In the genomic region with DNA sequence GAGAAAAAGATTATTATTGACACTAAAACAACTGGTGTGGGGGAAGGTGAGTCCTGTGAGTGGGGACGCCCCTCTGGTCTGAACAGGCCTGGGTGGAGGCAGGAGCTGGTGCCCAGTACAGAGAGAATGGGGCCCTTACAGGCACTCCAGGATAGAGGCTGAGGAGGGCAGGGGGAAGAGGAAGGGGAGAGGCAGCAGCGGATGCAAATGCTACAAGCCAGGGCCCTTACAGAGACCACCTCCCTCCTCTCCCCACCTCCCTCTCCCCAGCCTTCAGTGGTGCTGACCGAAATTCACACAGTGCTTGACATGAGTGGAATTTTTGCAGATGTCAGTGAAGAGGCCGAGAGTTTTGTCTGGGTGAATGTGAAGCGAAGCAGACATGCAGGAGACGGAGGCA, we compare ENCODE assay signal across 28 cellular contexts. TPM values are rescaled to one million over a fixed set of nuclear protein-coding genes. Genes with fewer than 3 reads are reported as not detected.
DNase-seq lines count a peak whose midpoint lies in the region; ATAC-seq, FAIRE-seq and TF ChIP-seq lines count a peak whose summit lies in the region.
"Had no signal": no experiment of that assay in that cellular context is flagged by ENCODE, and none has a peak within 500 bp of the region (broad histone marks: within the 10 kb centered on the region; RNA-seq: fewer than 3 reads in every experiment).

No MANE protein-coding gene starts in this region.

- H3K9ac ChIP-seq in H1 (replicated peaks in 1 of 4; ENCODE audit: extremely low read depth in 1 of 4, low read depth in 3 of 4, low read length in 3 of 4) (no peak overlapping the region), Karpas-422 (ENCODE audit: low read length) (no peak overlapping the region)

- no peak overlapping the region for H2BK12ac ChIP-seq in H1 (ENCODE audit: low read depth, low read length)

- H4K8ac ChIP-seq in H1 (ENCODE audit: extremely low read depth, insufficient read depth, low read length): no peak overlapping the region; the same call in 1 of the 2 replicates

- no peak overlapping the region for H3K27ac Mint-ChIP-seq in activated T-cell treated with anti-CD3 and anti-CD28 coated beads, Interleukin-2, amount 50 U/mL, for 24 hours
- no peak overlapping the region for H3K27ac Mint-ChIP-seq in activated T-cell treated with anti-CD3 and anti-CD28 coated beads, Interleukin-2, amount 50 U/mL, for 72 hours
- peak overlapping the region; percentile 32 to 38 for H3K27ac Mint-ChIP-seq in natural killer cell treated with Interleukin-12 subunit alpha and Interleukin-12 subunit beta and Interleukin-15 and Interleukin-18, amount 100 ng/mL, for 72 hours
- no peak overlapping the region for H3K27ac Mint-ChIP-seq in CD14-positive monocyte
- H3K27ac Mint-ChIP-seq: activated T-helper 2 cell treated with anti-CD3 and anti-CD28 coated beads, Interferon-gamma antibody, Interleukin-2, Interleukin-4, amounts not matched to agents 10 μg/mL and 5 μg/mL and 100 μg/mL, durations not matched to agents 14 hours and 24 hours and 36 hours; T-helper 2 cell treated with Interferon-gamma antibody and Interleukin-4, amounts not matched to agents 5 μg/mL and 100 μg/mL, for 36 hours had no signal

- H3K23ac ChIP-seq in H1 (ENCODE audit: insufficient read length): no peak overlapping the region

- TF ChIP-seq EP300 in H1 (IDR thresholded peaks at IDR 0.05; ENCODE audit: borderline replicate concordance in 1 of 2, low read depth in 2 of 2, low read length in 2 of 2): no peak

- H3K79me2 ChIP-seq in H1 (ENCODE audit: control insufficient read depth in 1 of 2, insufficient read depth in 2 of 2, low read length in 2 of 2): no peaks in the 10 kb centered on the region
- H3K79me2 ChIP-seq in Karpas-422 (ENCODE audit: low read length): no peaks in the 10 kb centered on the region

- no peak overlapping the region for H3K4ac ChIP-seq in H1 (replicated peaks; ENCODE audit: insufficient read length, low read depth, low read length)

- no peaks in the 10 kb centered on the region for H3K9me3 ChIP-seq in H1 (ENCODE audit: insufficient read depth in 2 of 2, low read depth in 1 of 2, low read length in 1 of 2)
- no peaks in the 10 kb centered on the region for H3K9me3 ChIP-seq in upper lobe of right lung
- no peaks in the 10 kb centered on the region for H3K9me3 ChIP-seq in Karpas-422 (ENCODE audit: low read length)
- H3K9me3 ChIP-seq: MG63, ovary, SJSA1 had no signal

- no peak overlapping the region for H2BK5ac ChIP-seq in H1 (ENCODE audit: low read depth, low read length)

- H3K9me3 Mint-ChIP-seq in activated T-cell treated with anti-CD3 and anti-CD28 coated beads, Interleukin-2, amount 50 U/mL, for 24 hours: peaks cover 4% of the 10 kb centered on the region
- H3K9me3 Mint-ChIP-seq in activated T-cell treated with anti-CD3 and anti-CD28 coated beads, Interleukin-2, amount 50 U/mL, for 72 hours: no peaks in the 10 kb centered on the region
- no peaks in the 10 kb centered on the region for H3K9me3 Mint-ChIP-seq in natural killer cell treated with Interleukin-12 subunit alpha and Interleukin-12 subunit beta and Interleukin-15 and Interleukin-18, amount 100 ng/mL, for 72 hours
- H3K9me3 Mint-ChIP-seq in CD14-positive monocyte: peaks cover 0 to 3% (median 0%) of the 10 kb centered on the region in 7 donors
- H3K9me3 Mint-ChIP-seq: activated T-helper 2 cell treated with anti-CD3 and anti-CD28 coated beads, Interferon-gamma antibody, Interleukin-2, Interleukin-4, amounts not matched to agents 10 μg/mL and 5 μg/mL and 100 μg/mL, durations not matched to agents 14 hours and 24 hours and 36 hours; CD4-positive, CD25-positive, alpha-beta regulatory T cell; stimulated activated naive B cell treated with anti-CD40 and anti-IgM and Interleukin-4, amounts not matched to agents 10 μg/mL and 1 μg/mL and 100 μg/mL, for 72 hours; T-helper 2 cell treated with Interferon-gamma antibody and Interleukin-4, amounts not matched to agents 5 μg/mL and 100 μg/mL, for 36 hours had no signal

- H3K4me1 ChIP-seq in H1 (replicated peaks in 1 of 4; ENCODE audit: control insufficient read depth in 3 of 4, insufficient read depth in 4 of 4, low read length in 3 of 4) (peaks cover 0 to 13% (median 11%) of the 10 kb centered on the region in 4 experiments; a peak in 5 of 7 replicates), upper lobe of right lung (peaks cover 34% of the 10 kb centered on the region), Karpas-422 (ENCODE audit: low read length) (peaks cover 9% of the 10 kb centered on the region; the same call in 1 of the 2 replicates)
- H3K4me1 ChIP-seq: SJSA1 had no signal

- H3K4me1 Mint-ChIP-seq in activated T-cell treated with anti-CD3 and anti-CD28 coated beads, Interleukin-2, amount 50 U/mL, for 24 hours (ENCODE audit: low read depth): peaks cover 20% of the 10 kb centered on the region
- H3K4me1 Mint-ChIP-seq in activated T-cell treated with anti-CD3 and anti-CD28 coated beads, Interleukin-2, amount 50 U/mL, for 72 hours (ENCODE audit: low read depth): peaks cover 22% of the 10 kb centered on the region
- peaks cover 17 to 27% of the 10 kb centered on the region in 2 donors for H3K4me1 Mint-ChIP-seq in natural killer cell treated with Interleukin-12 subunit alpha and Interleukin-12 subunit beta and Interleukin-15 and Interleukin-18, amount 100 ng/mL, for 72 hours (ENCODE audit: low read depth in 2 of 2)
- peaks cover 5% of the 10 kb centered on the region for H3K4me1 Mint-ChIP-seq in CD14-positive monocyte

- H3K27me3 ChIP-seq in H1 (replicated peaks in 1 of 4; ENCODE audit: control insufficient read depth in 3 of 4, extremely low read depth in 1 of 4, insufficient read depth in 3 of 4, low read length in 3 of 4) (no peaks in the 10 kb centered on the region), upper lobe of right lung (no peaks in the 10 kb centered on the region), Karpas-422 (ENCODE audit: low read length) (no peaks in the 10 kb centered on the region)
- H3K27me3 ChIP-seq: ovary had no signal

- CTCF ChIA-PET in H1 (lab: Charles Lee; ENCODE audit: partially characterized antibody): interaction anchor here (0.8 to 17.4 kb wide), 2 partner anchors 82 to 133 kb away, joined by 4 to 367 read pairs; no protein-coding TSS in a partner anchor

- H3K14ac ChIP-seq in H1 (ENCODE audit: insufficient read length): no peak overlapping the region

- ATAC-seq in activated T-cell treated with anti-CD3 and anti-CD28 coated beads, Interleukin-2, amount 50 U/mL, for 72 hours (replicated peaks in 1 of 2): no peak
- no peak for ATAC-seq in natural killer cell treated with Interleukin-12 subunit alpha and Interleukin-12 subunit beta and Interleukin-15 and Interleukin-18, amount 100 ng/mL, for 72 hours
- no peak for ATAC-seq in upper lobe of right lung

- H3K27ac ChIP-seq in H1 (ENCODE audit: low read depth, low read length) (no peak overlapping the region), upper lobe of right lung (peak overlapping the region; percentile 56), Karpas-422 (ENCODE audit: low read length) (no peak overlapping the region)
- H3K27ac ChIP-seq: ovary, SJSA1 had no signal

- H3K56ac ChIP-seq in H1 (replicated peaks; ENCODE audit: insufficient read length, low read depth, low read length): no peak overlapping the region

- no peak overlapping the region for H4K5ac ChIP-seq in H1 (ENCODE audit: insufficient read length, low read depth, low read length)

- H2BK120ac ChIP-seq in H1 (replicated peaks; ENCODE audit: low read depth, low read length): no peak overlapping the region

- POLR2A ChIA-PET in H1 (lab: Charles Lee; ENCODE audit: partially characterized antibody): interaction anchor here (1.5 kb wide), 1 partner anchor 137 kb away, joined by 3 read pairs; no protein-coding TSS in a partner anchor

- no peak overlapping the region for H4K91ac ChIP-seq in H1 (replicated peaks; ENCODE audit: insufficient read length, low read length)

- peak; percentile 28 for DNase-seq in activated T-cell treated with anti-CD3 and anti-CD28 coated beads, Interleukin-2, amount 50 U/mL, for 24 hours
- DNase-seq in activated T-cell treated with anti-CD3 and anti-CD28 coated beads, Interleukin-2, amount 50 U/mL, for 72 hours: no peak
- DNase-seq in H1 (ENCODE audit: low read depth in 1 of 2, low spot score in 2 of 2) (peak in 1 of 2 experiments; percentile 44), upper lobe of right lung (peak; percentile 42), CD14-positive monocyte (ENCODE audit: low spot score) (no peak), Karpas-422 (no peak)
- DNase-seq in natural killer cell treated with Interleukin-12 subunit alpha and Interleukin-12 subunit beta and Interleukin-15 and Interleukin-18, amount 100 ng/mL, for 72 hours (ENCODE audit: low spot score): no peak
- no peak for DNase-seq in activated CD4-positive, alpha-beta T cell treated with anti-CD3 and anti-CD28 coated beads, Interleukin-2, amount 50 U/mL, for 1 hour
- DNase-seq: erythroblast; foreskin melanocyte; MG63; NCI-H146; NCI-H82; OCI-M1; ovary; stimulated activated naive B cell treated with anti-CD40 and anti-IgM and Interleukin-4, amounts not matched to agents 10 μg/mL and 1 μg/mL and 100 μg/mL, for 72 hours; trophoblast cell had no signal

- no peak overlapping the region for H3K4me2 ChIP-seq in H1 (ENCODE audit: insufficient read depth in 1 of 2, low read depth in 2 of 2, low read length in 2 of 2)
- no peak overlapping the region for H3K4me2 ChIP-seq in Karpas-422 (ENCODE audit: low read depth, low read length, poor library complexity, severe bottlenecking)

- peaks cover 9% of the 10 kb centered on the region for H3K27me3 Mint-ChIP-seq in activated T-cell treated with anti-CD3 and anti-CD28 coated beads, Interleukin-2, amount 50 U/mL, for 24 hours
- H3K27me3 Mint-ChIP-seq in activated T-cell treated with anti-CD3 and anti-CD28 coated beads, Interleukin-2, amount 50 U/mL, for 72 hours (ENCODE audit: low read depth): no peaks in the 10 kb centered on the region
- peaks cover 0 to 12% of the 10 kb centered on the region in 2 donors for H3K27me3 Mint-ChIP-seq in natural killer cell treated with Interleukin-12 subunit alpha and Interleukin-12 subunit beta and Interleukin-15 and Interleukin-18, amount 100 ng/mL, for 72 hours
- H3K27me3 Mint-ChIP-seq in CD14-positive monocyte (ENCODE audit: low read depth in 3 of 3): peaks cover 0 to 13% (median 8%) of the 10 kb centered on the region in 3 donors
- H3K27me3 Mint-ChIP-seq: stimulated activated naive B cell treated with anti-CD40 and anti-IgM and Interleukin-4, amounts not matched to agents 10 μg/mL and 1 μg/mL and 100 μg/mL, for 72 hours had no signal

- H3K36me3 ChIP-seq in H1 (ENCODE audit: control insufficient read depth in 2 of 4, insufficient read depth in 4 of 4, low read length in 3 of 4) (no peaks in the 10 kb centered on the region), upper lobe of right lung (no peaks in the 10 kb centered on the region), Karpas-422 (ENCODE audit: insufficient read depth, low read length) (no peaks in the 10 kb centered on the region)
- H3K36me3 ChIP-seq: MG63, ovary, SJSA1 had no signal

- intact Hi-C loops in upper lobe of right lung (cut with DNase I): loop anchor here (5.0 kb wide), 1 partner anchor 133 kb away; no protein-coding TSS in a partner anchor
- intact Hi-C loops in CD14-positive monocyte (cut with micrococcal nuclease): no loop called here

- no peaks in the 10 kb centered on the region for H3K36me3 Mint-ChIP-seq in activated T-cell treated with anti-CD3 and anti-CD28 coated beads, Interleukin-2, amount 50 U/mL, for 24 hours (ENCODE audit: low read depth)
- H3K36me3 Mint-ChIP-seq in activated T-cell treated with anti-CD3 and anti-CD28 coated beads, Interleukin-2, amount 50 U/mL, for 72 hours (ENCODE audit: insufficient read depth in 2 of 2): no peaks in the 10 kb centered on the region
- H3K36me3 Mint-ChIP-seq in natural killer cell treated with Interleukin-12 subunit alpha and Interleukin-12 subunit beta and Interleukin-15 and Interleukin-18, amount 100 ng/mL, for 72 hours: no peaks in the 10 kb centered on the region
- H3K36me3 Mint-ChIP-seq in CD14-positive monocyte: no peaks in the 10 kb centered on the region
- H3K36me3 Mint-ChIP-seq: CD4-positive, CD25-positive, alpha-beta regulatory T cell; stimulated activated naive B cell treated with anti-CD40 and anti-IgM and Interleukin-4, amounts not matched to agents 10 μg/mL and 1 μg/mL and 100 μg/mL, for 72 hours had no signal

- no peaks in the 10 kb centered on the region for H3K9me2 ChIP-seq in Karpas-422 (replicated peaks; ENCODE audit: insufficient read depth, low read length)

- no peak overlapping the region for H3K4me3 Mint-ChIP-seq in activated T-cell treated with anti-CD3 and anti-CD28 coated beads, Interleukin-2, amount 50 U/mL, for 24 hours
- H3K4me3 Mint-ChIP-seq in activated T-cell treated with anti-CD3 and anti-CD28 coated beads, Interleukin-2, amount 50 U/mL, for 72 hours: no peak overlapping the region
- peak overlapping the region; percentile 43 for H3K4me3 Mint-ChIP-seq in natural killer cell treated with Interleukin-12 subunit alpha and Interleukin-12 subunit beta and Interleukin-15 and Interleukin-18, amount 100 ng/mL, for 72 hours
- no peak overlapping the region for H3K4me3 Mint-ChIP-seq in CD14-positive monocyte
- H3K4me3 Mint-ChIP-seq: CD4-positive, CD25-positive, alpha-beta regulatory T cell; T-helper 2 cell treated with Interferon-gamma antibody and Interleukin-4, amounts not matched to agents 5 μg/mL and 100 μg/mL, for 36 hours had no signal

- H2AK5ac ChIP-seq in H1 (ENCODE audit: low read depth, low read length): no peak overlapping the region

- H3K4me3 ChIP-seq in H1 (ENCODE audit: extremely low read depth in 1 of 4, insufficient read depth in 2 of 4, low read depth in 3 of 4, low read length in 4 of 4) (no peak overlapping the region), upper lobe of right lung (no peak overlapping the region), Karpas-422 (ENCODE audit: low read length) (no peak overlapping the region)
- H3K4me3 ChIP-seq: GM12878, MG63, ovary, SJSA1 had no signal

- 0 out of 2 replicates have a peak overlapping the region, but pooled peaks have one; percentile 34 for H2AFZ ChIP-seq in H1 (ENCODE audit: low read length)
- H2AFZ ChIP-seq in Karpas-422 (ENCODE audit: low read length): no peak overlapping the region

- no peak overlapping the region for H2BK15ac ChIP-seq in H1 (ENCODE audit: low read length)

- no peaks in the 10 kb centered on the region for H4K20me1 ChIP-seq in H1 (replicated peaks in 1 of 2; ENCODE audit: control insufficient read depth in 1 of 2, insufficient read depth in 2 of 2, low read length in 2 of 2)
- H4K20me1 ChIP-seq in Karpas-422 (ENCODE audit: insufficient read depth, low read depth, low read length): no peaks in the 10 kb centered on the region

- 87% methylated on average over 3 of the region's 6 CpGs; no CpG with 5 or more reads in 1 of the 2 experiments for WGBS in H1 (ENCODE audit: extremely low coverage in 1 of 2, insufficient coverage in 1 of 2, insufficient read length in 1 of 2, insufficient replicate concordance in 2 of 2, low coverage in 1 of 2, low lambda C conversion rate in 2 of 2, missing lambda C conversion rate in 1 of 2), 2 experiments

- no peak overlapping the region for H3K18ac ChIP-seq in H1 (ENCODE audit: extremely low read depth, low read length)

- no peaks in the 10 kb centered on the region for H3K23me2 ChIP-seq in H1 (ENCODE audit: low read depth, low read length)

- no peak for FAIRE-seq in H1 (lab: Jason Lieb, UNC)
- FAIRE-seq: bronchial epithelial cell, GM12878, HepG2 had no signal

- no peak for TF ChIP-seq RAD21 in H1 (IDR thresholded peaks at IDR 0.05 in 1 of 2, conservative IDR thresholded peaks at IDR 0.05 in 1 of 2; ENCODE audit: low read depth in 2 of 2, low read length in 2 of 2)

- TF ChIP-seq POLR2A in H1 (IDR thresholded peaks at IDR 0.05; ENCODE audit: control extremely low read depth in 1 of 2, low read depth in 2 of 2, low read length in 2 of 2): no peak

- H2BK20ac ChIP-seq in H1 (ENCODE audit: low read length): no peak overlapping the region

- TF ChIP-seq CTCF in H1 (IDR thresholded peaks at IDR 0.05; ENCODE audit: control extremely low read depth in 1 of 3, insufficient read depth in 1 of 3, low read depth in 1 of 3, low read length in 3 of 3): no peak
- TF ChIP-seq CTCF in upper lobe of right lung (IDR thresholded peaks at IDR 0.05): no peak
- no peak for TF ChIP-seq CTCF in CD14-positive monocyte (IDR thresholded peaks at IDR 0.05)

- no peaks in the 10 kb centered on the region for H3K79me1 ChIP-seq in H1 (ENCODE audit: low read depth, low read length)

RNA-seq across cellular contexts. Expression of gene CIB4, which starts 32.0 kb away (rescaled TPM):
- total RNA-seq in activated T-cell treated with anti-CD3 and anti-CD28 coated beads, Interleukin-2, amount 50 U/mL, for 72 hours: not detected
- not detected in 2 replicates for total RNA-seq in H1 (2021; fragmentation: NEBNext Ultra II Directional; extraction: Animal tissue kit (Norgen Biotek cat#: 25700))
- polyA plus RNA-seq in H1 (2011; rRNA removed) (not detected in 2 replicates), CD14-positive monocyte (not detected)
- polyA plus RNA-seq in H1 (2011; cell fraction: cytosol; rRNA removed): not detected
- polyA plus RNA-seq in H1 (2011; cell fraction: nucleus; rRNA removed): not detected
- polyA plus RNA-seq in H1 (2012, experiment 1 of 2): not detected in 4 replicates
- not detected for polyA plus RNA-seq in H1 (2012, experiment 2 of 2)
- not detected for polyA plus RNA-seq in H1 (2013, experiment 1 of 2)
- polyA plus RNA-seq in H1 (2013, experiment 2 of 2): not detected
- not detected in 2 replicates for polyA minus RNA-seq in H1 (2011; rRNA and poly(A)+ RNA removed)
- polyA minus RNA-seq in H1 (2011; cell fraction: cytosol; rRNA and poly(A)+ RNA removed): not detected
- not detected for polyA minus RNA-seq in H1 (2011; cell fraction: nucleus; rRNA and poly(A)+ RNA removed)
- total RNA-seq in natural killer cell treated with Interleukin-12 subunit alpha and Interleukin-12 subunit beta and Interleukin-15 and Interleukin-18, amount 100 ng/mL, for 72 hours: not detected
- total RNA-seq in upper lobe of right lung: not detected
- not detected in 2 replicates for total RNA-seq in Karpas-422 (2014; rRNA removed; shearing (Covaris generic); ENCODE audit: low replicate concordance)
- total RNA-seq: A673; activated CD8-positive, alpha-beta memory T cell treated with anti-CD3 and anti-CD28 coated beads for 36 hours; activated T-helper 2 cell treated with anti-CD3 and anti-CD28 coated beads, Interferon-gamma antibody, Interleukin-2, Interleukin-4, amounts not matched to agents 10 μg/mL and 5 μg/mL and 100 μg/mL, durations not matched to agents 14 hours and 24 hours and 36 hours; bronchial epithelial cell; CD4-positive, CD25-positive, alpha-beta regulatory T cell; dermis microvascular lymphatic vessel endothelial cell; GM12878; HepG2; mononuclear cell; ovary; SJSA1 had no signal
- polyA plus RNA-seq: CD4-positive, CD25-positive, alpha-beta regulatory T cell; GM12878; HepG2 had no signal

Comparison
In these comparisons a context has a peak if more than half of its experiments do, and no peak if none do; other contexts are left out.
1. DNase-seq: peak in activated T-cell treated with anti-CD3 and anti-CD28 coated beads, Interleukin-2, amount 50 U/mL, for 24 hours (single experiment) and upper lobe of right lung (single experiment); none in activated T-cell treated with anti-CD3 and anti-CD28 coated beads, Interleukin-2, amount 50 U/mL, for 72 hours (0 of 2), natural killer cell treated with Interleukin-12 subunit alpha and Interleukin-12 subunit beta and Interleukin-15 and Interleukin-18, amount 100 ng/mL, for 72 hours (single experiment), CD14-positive monocyte (single experiment), Karpas-422 (single experiment) and activated CD4-positive, alpha-beta T cell treated with anti-CD3 and anti-CD28 coated beads, Interleukin-2, amount 50 U/mL, for 1 hour (single experiment).
2. H3K27ac Mint-ChIP-seq: peak in natural killer cell treated with Interleukin-12 subunit alpha and Interleukin-12 subunit beta and Interleukin-15 and Interleukin-18, amount 100 ng/mL, for 72 hours (2 of 2); none in activated T-cell treated with anti-CD3 and anti-CD28 coated beads, Interleukin-2, amount 50 U/mL, for 24 hours (single experiment), activated T-cell treated with anti-CD3 and anti-CD28 coated beads, Interleukin-2, amount 50 U/mL, for 72 hours (single experiment) and CD14-positive monocyte (0 of 7).